Comparison of ENCODE assay signal across 8 cellular contexts in the genomic region with DNA sequence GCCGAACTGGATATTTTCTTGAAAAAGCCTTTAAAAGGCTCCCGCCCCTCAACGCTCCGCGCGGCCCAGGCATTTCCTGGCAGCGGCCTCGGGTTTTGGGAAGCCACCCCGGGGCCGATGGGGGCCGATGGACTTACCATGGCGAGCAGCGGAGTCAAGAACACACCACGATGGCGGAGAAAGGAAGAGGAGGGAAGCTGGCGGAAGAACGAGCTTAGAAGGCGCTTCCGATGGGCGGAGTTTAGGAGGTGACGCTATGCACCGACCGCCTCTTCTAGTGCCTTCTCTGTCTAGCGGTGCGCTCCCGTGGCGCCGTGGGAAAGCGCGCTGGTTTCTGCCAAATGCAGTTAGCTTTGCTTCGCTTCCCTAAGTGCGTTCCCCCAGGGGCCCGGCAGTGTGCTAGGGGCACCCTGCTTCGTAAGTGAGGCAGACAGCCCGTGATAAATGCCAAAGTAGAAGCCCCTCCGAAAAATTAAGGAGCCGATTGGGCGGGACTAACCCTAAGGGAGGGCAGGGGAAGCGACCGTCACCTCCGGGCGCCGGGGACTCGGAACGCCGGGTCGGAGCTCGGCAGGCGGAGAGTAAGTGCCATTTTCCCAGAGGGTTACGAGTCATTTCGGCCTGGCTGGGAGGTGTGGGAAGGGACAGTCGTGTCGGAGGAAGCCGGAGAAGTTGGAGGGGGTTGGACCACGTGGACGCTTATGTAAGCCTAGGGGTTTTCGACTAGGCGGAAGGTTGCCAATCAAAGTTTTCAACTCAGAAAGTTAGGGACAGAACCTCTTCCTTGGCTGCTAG. TPM values are rescaled to one million over a fixed set of nuclear protein-coding genes. Genes with fewer than 3 reads are reported as not detected.
DNase-seq lines count a peak whose midpoint lies in the region; ATAC-seq lines count a peak whose summit lies in the region.

A gene (minus strand): TSS at position 194 of the 795 bp plus-strand sequence. CDS start 54 bp downstream, at position 140.

- peak; percentile 92 for ATAC-seq in GM21367 (IDR thresholded peaks at IDR 0.05; ENCODE audit: unreplicated experiment)

- DNase-seq in COR-L47 (lab: John Stamatoyannopoulos, UW) (peak; percentile 74), HT1080 (ENCODE audit: low read depth) (peak; percentile 87), NOMO-1 (lab: John Stamatoyannopoulos, UW; ENCODE audit: unreplicated experiment in 2 of 2) (peak; percentile 57 to 79), medulla oblongata (ENCODE audit: extremely low spot score) (peak; percentile 92)
- DNase-seq in effector CD8-positive, alpha-beta T cell (lab: John Stamatoyannopoulos, UW), result peak; percentile 71
- DNase-seq in stimulated activated CD8-positive, alpha-beta memory T cell treated with anti-CD3 and anti-CD28 coated beads, Interleukin-12 subunit alpha, Interleukin-12 subunit beta, amount 100 ng/mL, for 1 hour (ENCODE audit: low read depth), result peak; percentile 59

- POLR2A ChIA-PET in activated CD8-positive, alpha-beta memory T cell treated with anti-CD3 and anti-CD28 coated beads for 36 hours (lab: Charles Lee), result interaction anchor here (0.6 to 2.9 kb wide), 9 partner anchors 27 to 99 kb away, joined by 3 to 23 read pairs (median 6); a partner anchor contains a TSS

- CTCF ChIA-PET in activated CD8-positive, alpha-beta memory T cell treated with anti-CD3 and anti-CD28 coated beads for 36 hours (lab: Charles Lee), result interaction anchor here (0.5 to 1.1 kb wide), 2 partner anchors 96 to 424 kb away, joined by 4 read pairs; no protein-coding TSS in a partner anchor

RNA-seq across cellular contexts. Expression of the gene that starts here (rescaled TPM):
- 1,022 and 1,546 TPM in 2 replicates for total RNA-seq in HT1080 (2014; rRNA removed; shearing (Covaris generic))
- 2,675 and 3,019 TPM in 2 replicates for polyA plus RNA-seq in HT1080 (2015; cell fraction: cytosol; rRNA removed)
- polyA plus RNA-seq in HT1080 (2015; cell fraction: nucleus; rRNA removed), result 762 and 898 TPM in 2 replicates
- total RNA-seq in activated CD8-positive, alpha-beta memory T cell treated with anti-CD3 and anti-CD28 coated beads for 36 hours, result 1,000 to 10,000 TPM; 2,287 to 2,309 TPM

Comparison
In these comparisons a context has a peak if more than half of its experiments do, and no peak if none do; other contexts are left out.
1. Peak in every context shown above with its lines: DNase-seq and ATAC-seq.